ENCODE assay signal across 15 cellular contexts in genomic region chr2:137862651-137863050, GRCh38.
DNase-seq lines count a peak whose midpoint lies in the region; ATAC-seq and TF ChIP-seq lines count a peak whose summit lies in the region.
"Had no signal": no experiment of that assay in that cellular context is flagged by ENCODE, and none has a peak within 500 bp of the region (broad histone marks: within the 10 kb centered on the region; RNA-seq: fewer than 3 reads in every experiment).

No MANE protein-coding gene starts in this region.

- DNase-seq in mesendoderm (peak; percentile 42), GM10248 (ENCODE audit: extremely low spot score) (no peak), nucleus accumbens (lab: John Stamatoyannopoulos, UW) (no peak), iPS-NIHi11 (ENCODE audit: low spot score) (no peak), nephron progenitor cell (no peak)
- DNase-seq: C1 segment of cervical spinal cord; CD4-positive, alpha-beta T cell; DMS79; GOT3; IMR-90; KBM-7 had no signal

- no peaks in the 10 kb centered on the region for H3K36me3 Mint-ChIP-seq in nephron progenitor cell (ENCODE audit: low read depth)

- H4K5ac ChIP-seq in mesendoderm (ENCODE audit: low read length) = no peak overlapping the region

- H3K9ac ChIP-seq in mesendoderm (ENCODE audit: low read length) = no peak overlapping the region

- no peaks in the 10 kb centered on the region for H3K27me3 ChIP-seq in mesendoderm (ENCODE audit: insufficient read depth, low read length, poor library complexity)

- no peak overlapping the region for H4K8ac ChIP-seq in mesendoderm (ENCODE audit: low read depth, low read length)

- H2BK120ac ChIP-seq in mesendoderm (ENCODE audit: low read depth, low read length) = no peak overlapping the region

- H3K4me3 Mint-ChIP-seq in nephron progenitor cell = no peak overlapping the region
- H3K4me3 Mint-ChIP-seq: B cell; CD4-positive, alpha-beta T cell had no signal

- H3K9me3 Mint-ChIP-seq in nephron progenitor cell = no peaks in the 10 kb centered on the region
- H3K9me3 Mint-ChIP-seq: CD4-positive, alpha-beta T cell had no signal

- H3K23ac ChIP-seq in mesendoderm (ENCODE audit: low read length) = no peak overlapping the region

- no peaks in the 10 kb centered on the region for H3K79me2 ChIP-seq in mesendoderm (ENCODE audit: control insufficient read depth, insufficient read depth, low read length)

- no peaks in the 10 kb centered on the region for H3K27me3 Mint-ChIP-seq in nephron progenitor cell (ENCODE audit: low read depth, poor library complexity)

- H3K56ac ChIP-seq in mesendoderm (ENCODE audit: low read length) = no peak overlapping the region

- POLR2A ChIA-PET in GM10248 (lab: Yijun Ruan, JAX) = no interaction called here

- peaks cover 3% of the 10 kb centered on the region for H3K4me1 ChIP-seq in mesendoderm (ENCODE audit: control insufficient read depth, low read depth, low read length)

- no peak overlapping the region for H3K4me2 ChIP-seq in mesendoderm (ENCODE audit: low read length)

- H3K4ac ChIP-seq in mesendoderm (ENCODE audit: low read depth, low read length) = no peak overlapping the region

- no peaks in the 10 kb centered on the region for H3K36me3 ChIP-seq in mesendoderm (ENCODE audit: control insufficient read depth, insufficient read depth, low read length)
- H3K36me3 ChIP-seq: HAP-1 had no signal

- H2AK5ac ChIP-seq in mesendoderm (ENCODE audit: low read length) = no peak overlapping the region

- H3K4me1 Mint-ChIP-seq in nephron progenitor cell = no peaks in the 10 kb centered on the region
- H3K4me1 Mint-ChIP-seq: B cell had no signal

- TF ChIP-seq CTCF in GM10248 (IDR thresholded peaks at IDR 0.05; ENCODE audit: control extremely low read depth, extremely low read depth, low read depth, missing control alignments) (no peak), nephron progenitor cell (IDR thresholded peaks at IDR 0.05) (no peak)

- no peak overlapping the region for H3K27ac ChIP-seq in mesendoderm (ENCODE audit: low read depth, low read length)

- H3K4me3 ChIP-seq in mesendoderm (ENCODE audit: low read length) = no peak overlapping the region
- H3K4me3 ChIP-seq: HAP-1 had no signal

- no peak overlapping the region for H3K27ac Mint-ChIP-seq in nephron progenitor cell
- H3K27ac Mint-ChIP-seq: B cell; CD4-positive, alpha-beta T cell had no signal

- H2BK5ac ChIP-seq in mesendoderm (ENCODE audit: low read length) = no peak overlapping the region

- CTCF ChIA-PET in GM10248 (lab: Yijun Ruan, JAX) = interaction anchor here (0.8 to 1.8 kb wide), 3 partner anchors 13 to 924 kb away, joined by 3 to 5 read pairs (median 4); no protein-coding TSS in a partner anchor

- no peaks in the 10 kb centered on the region for H3K79me1 ChIP-seq in mesendoderm (ENCODE audit: low read length)

- no peak overlapping the region for H2BK15ac ChIP-seq in mesendoderm (replicated peaks; ENCODE audit: low read depth)

- ATAC-seq in GM19324 (IDR thresholded peaks at IDR 0.05; ENCODE audit: low FRiP score, unreplicated experiment) (peak; percentile 62), HG03354 (IDR thresholded peaks at IDR 0.05; ENCODE audit: poor library complexity, severe bottlenecking, unreplicated experiment) (peak; percentile 56)

- WGBS in mesendoderm (ENCODE audit: extremely low coverage, insufficient coverage, low lambda C conversion rate) = no CpG with 5 or more reads among the region's 2 CpGs

- peak overlapping the region; percentile 14 for H3K18ac ChIP-seq in mesendoderm (ENCODE audit: low read length)
